1 cellular context compared by ENCODE assay signal in the genomic region with DNA sequence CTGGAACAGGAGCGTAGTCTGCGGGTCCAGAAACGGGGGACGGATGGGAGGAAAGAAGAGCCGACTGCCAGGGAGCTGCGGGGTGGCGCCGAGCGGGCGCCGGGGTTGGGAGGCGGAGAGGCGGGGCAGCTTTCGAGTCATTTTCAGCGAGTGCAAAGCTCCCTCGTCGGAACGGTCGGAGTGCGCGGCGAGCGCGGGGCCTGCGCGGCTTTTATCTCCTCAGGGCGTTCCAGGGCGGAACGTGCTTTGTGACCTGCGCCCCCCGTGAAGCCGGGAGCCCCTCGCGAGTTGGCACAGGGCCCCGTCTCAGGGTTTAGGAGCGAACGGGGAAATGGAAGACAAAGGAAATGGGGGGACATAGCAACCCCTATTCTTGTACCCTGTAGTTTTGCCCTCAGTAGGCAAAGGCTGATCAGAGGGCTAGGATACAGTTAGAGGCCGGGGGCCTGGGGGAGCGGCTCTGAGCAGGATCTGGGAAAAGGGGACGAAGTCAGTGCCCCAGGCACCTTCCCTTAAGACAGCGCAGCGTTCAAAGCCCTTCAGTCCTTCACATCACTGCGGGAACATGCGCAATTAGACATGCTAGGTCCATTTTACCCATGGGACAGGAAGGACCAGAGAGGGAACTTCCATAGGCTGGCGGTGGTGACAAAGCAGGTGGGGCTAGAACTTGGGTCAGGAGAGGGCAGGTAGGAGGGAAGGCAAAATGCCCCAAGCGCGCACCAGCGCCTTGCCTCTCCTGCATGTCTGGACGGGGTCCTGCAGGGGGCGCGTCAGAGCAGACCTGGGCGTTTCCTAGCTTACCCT.
TF ChIP-seq lines count a peak whose summit lies in the region.

No MANE protein-coding gene starts in this region.

TF ChIP-seq in HepG2, 621 proteins besides CTCF, POLR2A, EP300 and RAD21 (continued from another document):
- TF ChIP-seq, protein P1, sequence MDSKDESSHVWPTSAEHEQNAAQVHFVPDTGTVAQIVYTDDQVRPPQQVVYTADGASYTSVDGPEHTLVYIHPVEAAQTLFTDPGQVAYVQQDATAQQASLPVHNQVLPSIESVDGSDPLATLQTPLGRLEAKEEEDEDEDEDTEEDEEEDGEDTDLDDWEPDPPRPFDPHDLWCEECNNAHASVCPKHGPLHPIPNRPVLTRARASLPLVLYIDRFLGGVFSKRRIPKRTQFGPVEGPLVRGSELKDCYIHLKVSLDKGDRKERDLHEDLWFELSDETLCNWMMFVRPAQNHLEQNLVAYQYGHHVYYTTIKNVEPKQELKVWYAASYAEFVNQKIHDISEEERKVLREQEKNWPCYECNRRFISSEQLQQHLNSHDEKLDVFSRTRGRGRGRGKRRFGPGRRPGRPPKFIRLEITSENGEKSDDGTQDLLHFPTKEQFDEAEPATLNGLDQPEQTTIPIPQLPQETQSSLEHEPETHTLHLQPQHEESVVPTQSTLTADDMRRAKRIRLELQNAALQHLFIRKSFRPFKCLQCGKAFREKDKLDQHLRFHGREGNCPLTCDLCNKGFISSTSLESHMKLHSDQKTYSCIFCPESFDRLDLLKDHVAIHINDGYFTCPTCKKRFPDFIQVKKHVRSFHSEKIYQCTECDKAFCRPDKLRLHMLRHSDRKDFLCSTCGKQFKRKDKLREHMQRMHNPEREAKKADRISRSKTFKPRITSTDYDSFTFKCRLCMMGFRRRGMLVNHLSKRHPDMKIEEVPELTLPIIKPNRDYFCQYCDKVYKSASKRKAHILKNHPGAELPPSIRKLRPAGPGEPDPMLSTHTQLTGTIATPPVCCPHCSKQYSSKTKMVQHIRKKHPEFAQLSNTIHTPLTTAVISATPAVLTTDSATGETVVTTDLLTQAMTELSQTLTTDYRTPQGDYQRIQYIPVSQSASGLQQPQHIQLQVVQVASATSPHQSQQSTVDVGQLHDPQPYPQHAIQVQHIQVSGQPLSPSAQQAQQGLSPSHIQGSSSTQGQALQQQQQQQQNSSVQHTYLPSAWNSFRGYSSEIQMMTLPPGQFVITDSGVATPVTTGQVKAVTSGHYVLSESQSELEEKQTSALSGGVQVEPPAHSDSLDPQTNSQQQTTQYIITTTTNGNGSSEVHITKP (CRISPR knock-in tag; IDR thresholded peaks at IDR 0.05; ENCODE audit: low read depth), result no peak
- TF ChIP-seq PITX1 (CRISPR knock-in tag; IDR thresholded peaks at IDR 0.05) (0 out of 2 replicates have a peak, but pooled peaks have one; percentile 6), NR2F2 (IDR thresholded peaks at IDR 0.05; ENCODE audit: borderline replicate concordance, low read depth) (no peak), RXRA (CRISPR knock-in tag; IDR thresholded peaks at IDR 0.05) (no peak), GTF2F1 (IDR thresholded peaks at IDR 0.05; ENCODE audit: low read length) (no peak), FOXA1 (IDR thresholded peaks at IDR 0.05) (no peak), FOXA1 (CRISPR knock-in tag; IDR thresholded peaks at IDR 0.05) (no peak), ZNF225 (CRISPR knock-in tag; IDR thresholded peaks at IDR 0.05) (0 out of 2 replicates have a peak, but pooled peaks have one; percentile 53), KLF16 (CRISPR knock-in tag; IDR thresholded peaks at IDR 0.05) (0 out of 4 replicates have a peak, but pooled peaks of 1 of the 2 experiments have one; percentile 31), NR2F1 (CRISPR knock-in tag; IDR thresholded peaks at IDR 0.05) (no peak), ZFP41 (CRISPR knock-in tag; IDR thresholded peaks at IDR 0.05; ENCODE audit: borderline replicate concordance) (peak; percentile 29; the same call in 1 of the 2 replicates)
- TF ChIP-seq, protein P2, sequence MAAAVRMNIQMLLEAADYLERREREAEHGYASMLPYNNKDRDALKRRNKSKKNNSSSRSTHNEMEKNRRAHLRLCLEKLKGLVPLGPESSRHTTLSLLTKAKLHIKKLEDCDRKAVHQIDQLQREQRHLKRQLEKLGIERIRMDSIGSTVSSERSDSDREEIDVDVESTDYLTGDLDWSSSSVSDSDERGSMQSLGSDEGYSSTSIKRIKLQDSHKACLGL (CRISPR knock-in tag; IDR thresholded peaks at IDR 0.05), result no peak; the same call in 1 of the 2 replicates
- TF ChIP-seq, protein P3, sequence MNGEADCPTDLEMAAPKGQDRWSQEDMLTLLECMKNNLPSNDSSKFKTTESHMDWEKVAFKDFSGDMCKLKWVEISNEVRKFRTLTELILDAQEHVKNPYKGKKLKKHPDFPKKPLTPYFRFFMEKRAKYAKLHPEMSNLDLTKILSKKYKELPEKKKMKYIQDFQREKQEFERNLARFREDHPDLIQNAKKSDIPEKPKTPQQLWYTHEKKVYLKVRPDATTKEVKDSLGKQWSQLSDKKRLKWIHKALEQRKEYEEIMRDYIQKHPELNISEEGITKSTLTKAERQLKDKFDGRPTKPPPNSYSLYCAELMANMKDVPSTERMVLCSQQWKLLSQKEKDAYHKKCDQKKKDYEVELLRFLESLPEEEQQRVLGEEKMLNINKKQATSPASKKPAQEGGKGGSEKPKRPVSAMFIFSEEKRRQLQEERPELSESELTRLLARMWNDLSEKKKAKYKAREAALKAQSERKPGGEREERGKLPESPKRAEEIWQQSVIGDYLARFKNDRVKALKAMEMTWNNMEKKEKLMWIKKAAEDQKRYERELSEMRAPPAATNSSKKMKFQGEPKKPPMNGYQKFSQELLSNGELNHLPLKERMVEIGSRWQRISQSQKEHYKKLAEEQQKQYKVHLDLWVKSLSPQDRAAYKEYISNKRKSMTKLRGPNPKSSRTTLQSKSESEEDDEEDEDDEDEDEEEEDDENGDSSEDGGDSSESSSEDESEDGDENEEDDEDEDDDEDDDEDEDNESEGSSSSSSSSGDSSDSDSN (CRISPR knock-in tag; IDR thresholded peaks at IDR 0.05), result peak; percentile 66; the same call in 1 of the 2 replicates
- TF ChIP-seq, protein P4, sequence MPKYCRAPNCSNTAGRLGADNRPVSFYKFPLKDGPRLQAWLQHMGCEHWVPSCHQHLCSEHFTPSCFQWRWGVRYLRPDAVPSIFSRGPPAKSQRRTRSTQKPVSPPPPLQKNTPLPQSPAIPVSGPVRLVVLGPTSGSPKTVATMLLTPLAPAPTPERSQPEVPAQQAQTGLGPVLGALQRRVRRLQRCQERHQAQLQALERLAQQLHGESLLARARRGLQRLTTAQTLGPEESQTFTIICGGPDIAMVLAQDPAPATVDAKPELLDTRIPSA (CRISPR knock-in tag; IDR thresholded peaks at IDR 0.05; ENCODE audit: borderline replicate concordance), result no peak
